In genomic region chr1:151369621-151370048, GRCh38 we compare ENCODE assay signal across 24 cellular contexts. TPM values are rescaled to one million over a fixed set of nuclear protein-coding genes. Genes with fewer than 3 reads are reported as not detected.
DNase-seq lines count a peak whose midpoint lies in the region; ATAC-seq, FAIRE-seq and TF ChIP-seq lines count a peak whose summit lies in the region.
"Had no signal": no experiment of that assay in that cellular context is flagged by ENCODE, and none has a peak within 500 bp of the region (broad histone marks: within the 10 kb centered on the region; RNA-seq: fewer than 3 reads in every experiment).

No MANE protein-coding gene starts in this region.

- CTCF ChIA-PET in HepG2 (lab: Yijun Ruan, JAX; ENCODE audit: low intra/inter-chr PET ratio, low total read pairs): no interaction called here
- CTCF ChIA-PET in activated CD8-positive, alpha-beta T cell treated with anti-CD3 and anti-CD28 coated beads, Interleukin-2, amount 10 ng/mL, durations not matched to agents 7 days and 5 days (lab: Charles Lee): interaction anchor here (1.0 kb wide), 1 partner anchor 173 kb away, joined by 3 read pairs; no protein-coding TSS in a partner anchor

- H3K27ac ChIP-seq in right lobe of liver (peak overlapping the region in 2 of 3 donors; percentile 10 to 81), HepG2 (ENCODE audit: extremely low read length, insufficient read depth, low read length) (no peak overlapping the region), esophagus squamous epithelium (peak overlapping the region in 3 of 4 donors; percentile 14 to 75 (median 73)), gastrocnemius medialis (peak overlapping the region; percentile 79 to 85 (median 84)), adrenal gland (peak overlapping the region in 1 of 5 donors; percentile 85)
- H3K27ac ChIP-seq: GM23248, pancreas had no signal

- H3K9ac ChIP-seq in HepG2 (ENCODE audit: insufficient read depth, low read depth, low read length): no peak overlapping the region
- H3K9ac ChIP-seq: GM23248 had no signal

- POLR2A ChIA-PET in HepG2 (lab: Yijun Ruan, JAX): interaction anchor here (0.9 kb wide), 1 partner anchor 30 kb away, joined by 3 read pairs; the partner anchor contains the start of gene PSMB4
- POLR2A ChIA-PET in activated CD8-positive, alpha-beta T cell treated with anti-CD3 and anti-CD28 coated beads, Interleukin-2, amount 10 ng/mL, durations not matched to agents 7 days and 5 days (lab: Charles Lee): interaction anchor here (0.7 kb wide), 1 partner anchor 27 kb away, joined by 4 read pairs; no protein-coding TSS in a partner anchor

- peaks cover 5% of the 10 kb centered on the region for H3K79me2 ChIP-seq in HepG2 (ENCODE audit: insufficient read depth, low read length)

- DNase-seq in right lobe of liver: no peak
- no peak for DNase-seq in HepG2 (ENCODE audit: low spot score)
- no peak for DNase-seq in esophagus squamous epithelium (lab: John Stamatoyannopoulos, UW)
- no peak for DNase-seq in gastrocnemius medialis
- DNase-seq in activated CD8-positive, alpha-beta T cell treated with anti-CD3 and anti-CD28 coated beads, Interleukin-2, amount 10 ng/mL, durations not matched to agents 7 days and 5 days: no peak
- no peak for DNase-seq in adrenal gland
- DNase-seq in NCI-H146 treated with DMSO at 0.1 percent for 48 hours (lab: John Stamatoyannopoulos, UW; ENCODE audit: unreplicated experiment): no peak
- no peak for DNase-seq in A172 (ENCODE audit: low spot score)
- DNase-seq: ACHN; activated CD4-positive, alpha-beta T cell treated with anti-CD3 and anti-CD28 coated beads, Interleukin-2, amount 50 U/mL, for 48 hours; activated T-cell treated with anti-CD3 and anti-CD28 coated beads, Interleukin-2, amount 50 U/mL, for 48 hours; CD4-positive, alpha-beta memory T cell; dermis blood vessel endothelial cell; GM23248; IMR-90; mammary epithelial cell; naive thymus-derived CD4-positive, alpha-beta T cell; NCI-H1930; NCI-H510A treated with DMSO at 0.1 percent for 48 hours; stimulated activated CD4-positive, alpha-beta T cell treated with anti-CD3 and anti-CD28 coated beads, Interleukin-4, amount 100 ng/mL, for 24 hours; T-helper 1 cell had no signal

- H3K27ac Mint-ChIP-seq in activated CD8-positive, alpha-beta T cell treated with anti-CD3 and anti-CD28 coated beads, Interleukin-2, amount 10 ng/mL, durations not matched to agents 7 days and 5 days: no peak overlapping the region
- H3K27ac Mint-ChIP-seq: activated naive CD8-positive, alpha-beta T cell; CD4-positive, alpha-beta memory T cell; naive thymus-derived CD4-positive, alpha-beta T cell had no signal

- 69% methylated on average over 5 of the region's 15 CpGs for WGBS in right lobe of liver (ENCODE audit: insufficient coverage, low coverage, low lambda C conversion rate, missing lambda C conversion rate)
- 78% methylated on average over 4 of the region's 15 CpGs for WGBS in HepG2 (ENCODE audit: low lambda C conversion rate)
- 68 to 74% methylated on average over 3 to 5 of the region's 15 CpGs for WGBS in esophagus squamous epithelium, 2 donors
- WGBS in adrenal gland, 4 donors: 83 to 96% (median 86%) methylated on average over 3 to 15 of the region's 15 CpGs

- TF ChIP-seq POLR2A in right lobe of liver (IDR thresholded peaks at IDR 0.05): no peak
- TF ChIP-seq POLR2A in HepG2 (IDR thresholded peaks at IDR 0.05; ENCODE audit: insufficient read depth in 1 of 2, low read depth in 2 of 2, low read length in 2 of 2): no peak
- no peak for TF ChIP-seq POLR2A in esophagus squamous epithelium (IDR thresholded peaks at IDR 0.05)
- no peak for TF ChIP-seq POLR2A in gastrocnemius medialis (IDR thresholded peaks at IDR 0.05)
- TF ChIP-seq POLR2A in adrenal gland (IDR thresholded peaks at IDR 0.05): no peak

- FAIRE-seq in HepG2 (lab: Jason Lieb, UNC): no peak
- FAIRE-seq: pancreas had no signal

- no peak overlapping the region for H2AFZ ChIP-seq in HepG2 (ENCODE audit: low read length)
- H2AFZ ChIP-seq: GM23248 had no signal

- H4K20me1 ChIP-seq in HepG2 (ENCODE audit: insufficient read depth, low read length): no peaks in the 10 kb centered on the region

- H3K36me3 ChIP-seq in right lobe of liver (peaks cover 0 to 44% (median 17%) of the 10 kb centered on the region in 4 donors), HepG2 (replicated peaks in 1 of 2; ENCODE audit: control insufficient read depth in 1 of 2, insufficient read depth in 2 of 2, low read length in 2 of 2) (peaks cover 8 to 14% of the 10 kb centered on the region in 2 experiments; a peak in 4 of 5 replicates), esophagus squamous epithelium (peaks cover 0 to 47% (median 0%) of the 10 kb centered on the region in 3 donors), gastrocnemius medialis (peaks cover 0 to 26% of the 10 kb centered on the region in 2 donors), adrenal gland (replicated peaks in 1 of 2) (no peaks in the 10 kb centered on the region)

- H3K27me3 ChIP-seq in right lobe of liver: no peaks in the 10 kb centered on the region
- no peaks in the 10 kb centered on the region; a peak in 1 of 5 replicates for H3K27me3 ChIP-seq in HepG2 (ENCODE audit: control insufficient read depth in 1 of 2, insufficient read depth in 2 of 2, low read length in 2 of 2)
- H3K27me3 ChIP-seq in esophagus squamous epithelium: no peaks in the 10 kb centered on the region
- no peaks in the 10 kb centered on the region for H3K27me3 ChIP-seq in gastrocnemius medialis
- no peaks in the 10 kb centered on the region for H3K27me3 ChIP-seq in adrenal gland
- H3K27me3 ChIP-seq: pancreas had no signal

- H3K36me3 Mint-ChIP-seq in activated CD8-positive, alpha-beta T cell treated with anti-CD3 and anti-CD28 coated beads, Interleukin-2, amount 10 ng/mL, durations not matched to agents 7 days and 5 days (ENCODE audit: low read depth): no peaks in the 10 kb centered on the region
- H3K36me3 Mint-ChIP-seq: activated naive CD8-positive, alpha-beta T cell; brain; CD4-positive, alpha-beta memory T cell; naive thymus-derived CD4-positive, alpha-beta T cell had no signal

- TF ChIP-seq RAD21 in HepG2 (CRISPR knock-in tag; IDR thresholded peaks at IDR 0.05): no peak

- H3K4me1 ChIP-seq in right lobe of liver (peaks cover 0 to 55% (median 21%) of the 10 kb centered on the region in 4 donors), HepG2 (ENCODE audit: insufficient read depth, low read length) (peaks cover 41% of the 10 kb centered on the region), esophagus squamous epithelium (peaks cover 31 to 60% (median 33%) of the 10 kb centered on the region in 3 donors), gastrocnemius medialis (peaks cover 40 to 54% of the 10 kb centered on the region in 2 donors), adrenal gland (replicated peaks in 1 of 2) (peaks cover 23 to 32% of the 10 kb centered on the region in 2 donors)

- BruUV-seq in HepG2 (replicated peaks; lab: Mats Ljungman, UMichigan): no TSS peak

- no peak overlapping the region for H3K4me3 ChIP-seq in right lobe of liver
- H3K4me3 ChIP-seq in HepG2 (replicated peaks in 1 of 3; ENCODE audit: insufficient read depth in 1 of 3, low read depth in 2 of 3, low read length in 3 of 3): no peak overlapping the region
- H3K4me3 ChIP-seq in esophagus squamous epithelium: no peak overlapping the region
- no peak overlapping the region for H3K4me3 ChIP-seq in gastrocnemius medialis
- H3K4me3 ChIP-seq in adrenal gland: no peak overlapping the region
- H3K4me3 ChIP-seq: GM23248, pancreas had no signal

- TF ChIP-seq EP300 in HepG2 (IDR thresholded peaks at IDR 0.05; ENCODE audit: low read depth in 2 of 2, low read length in 2 of 2) (no peak), HepG2 (CRISPR knock-in tag; IDR thresholded peaks at IDR 0.05; ENCODE audit: borderline replicate concordance) (no peak)

- TF ChIP-seq CTCF in right lobe of liver (IDR thresholded peaks at IDR 0.05) (no peak), HepG2 (CRISPR knock-in tag; IDR thresholded peaks at IDR 0.05) (no peak), esophagus squamous epithelium (IDR thresholded peaks at IDR 0.05) (no peak), gastrocnemius medialis (IDR thresholded peaks at IDR 0.05 in 4 of 5, conservative IDR thresholded peaks at IDR 0.05 in 1 of 5) (no peak), adrenal gland (IDR thresholded peaks at IDR 0.05) (no peak)

- no peak overlapping the region for H3K4me2 ChIP-seq in HepG2 (ENCODE audit: low read depth, low read length)

- H3K9me3 Mint-ChIP-seq in activated CD8-positive, alpha-beta T cell treated with anti-CD3 and anti-CD28 coated beads, Interleukin-2, amount 10 ng/mL, durations not matched to agents 7 days and 5 days (ENCODE audit: insufficient read depth): no peaks in the 10 kb centered on the region
- H3K9me3 Mint-ChIP-seq: CD4-positive, alpha-beta memory T cell; naive thymus-derived CD4-positive, alpha-beta T cell had no signal

- H3K4me1 Mint-ChIP-seq in activated CD8-positive, alpha-beta T cell treated with anti-CD3 and anti-CD28 coated beads, Interleukin-2, amount 10 ng/mL, durations not matched to agents 7 days and 5 days (ENCODE audit: low read depth): peaks cover 4% of the 10 kb centered on the region
- H3K4me1 Mint-ChIP-seq: CD4-positive, alpha-beta memory T cell had no signal

- in situ Hi-C loops in HepG2 (cut with HindIII; ENCODE audit: extremely low pct_ligation_motif_present, low pct_unique_long_range_greater_than_20kb): no loop called here
- in situ Hi-C loops in gastrocnemius medialis (cut with MboI; ENCODE audit: low sequenced_read_pairs in 4 of 4): no loop called here

- H3K27me3 Mint-ChIP-seq in activated CD8-positive, alpha-beta T cell treated with anti-CD3 and anti-CD28 coated beads, Interleukin-2, amount 10 ng/mL, durations not matched to agents 7 days and 5 days (ENCODE audit: low read depth): no peaks in the 10 kb centered on the region
- H3K27me3 Mint-ChIP-seq: activated naive CD8-positive, alpha-beta T cell; brain; naive thymus-derived CD4-positive, alpha-beta T cell had no signal

- H3K9me3 ChIP-seq in right lobe of liver (no peaks in the 10 kb centered on the region), HepG2 (ENCODE audit: low read length) (no peaks in the 10 kb centered on the region), esophagus squamous epithelium (no peaks in the 10 kb centered on the region), gastrocnemius medialis (no peaks in the 10 kb centered on the region), adrenal gland (replicated peaks in 1 of 3) (no peaks in the 10 kb centered on the region)
- H3K9me3 ChIP-seq: pancreas had no signal

- no peak overlapping the region for H3K4me3 Mint-ChIP-seq in activated CD8-positive, alpha-beta T cell treated with anti-CD3 and anti-CD28 coated beads, Interleukin-2, amount 10 ng/mL, durations not matched to agents 7 days and 5 days
- H3K4me3 Mint-ChIP-seq: activated naive CD8-positive, alpha-beta T cell; CD4-positive, alpha-beta memory T cell; naive thymus-derived CD4-positive, alpha-beta T cell had no signal

- ATAC-seq in right lobe of liver (no peak), HepG2 (no peak), gastrocnemius medialis (no peak)
- no peak for ATAC-seq in activated CD8-positive, alpha-beta T cell treated with anti-CD3 and anti-CD28 coated beads, Interleukin-2, amount 10 ng/mL, durations not matched to agents 7 days and 5 days
- ATAC-seq: pancreas had no signal

- intact Hi-C loops in right lobe of liver (cut with DNase I) (no loop called here), HepG2 (cut with micrococcal nuclease; ENCODE audit: unreplicated experiment) (no loop called here), esophagus squamous epithelium (cut with DNase I) (no loop called here), gastrocnemius medialis (cut with DNase I; ENCODE audit: low total_unique reads) (loop anchor here (2.0 kb wide), 1 partner anchor 29 kb away; the partner anchor contains the start of gene PSMB4), adrenal gland (cut with DNase I) (no loop called here)

RNA-seq across cellular contexts. Expression of gene SELENBP1, which starts 2.9 kb away (rescaled TPM):
- 100 to 1,000 TPM in 4 of 6 experiments, 10 to 100 TPM in 2; 83.4 to 423 (median 208) TPM for total RNA-seq in right lobe of liver
- 29.0 and 30.2 TPM in 2 replicates for total RNA-seq in HepG2 (2016; rRNA removed; fragmentation: Illumina TruSeq; extraction: Trizol)
- total RNA-seq in HepG2 (2016; cell fraction: cytosol; rRNA removed; fragmentation: Illumina TruSeq; extraction: Trizol; ENCODE audit: low read depth): 6.3 and 6.7 TPM in 2 replicates
- total RNA-seq in HepG2 (2016; cell fraction: insoluble cytoplasmic fraction; rRNA removed; fragmentation: Illumina TruSeq; extraction: Trizol): 27.8 and 30.0 TPM in 2 replicates
- total RNA-seq in HepG2 (2016; cell fraction: membrane; rRNA removed; fragmentation: Illumina TruSeq; extraction: Trizol): 9.8 and 12.1 TPM in 2 replicates
- 18.8 and 23.3 TPM in 2 replicates for total RNA-seq in HepG2 (2016; cell fraction: nucleus; rRNA removed; fragmentation: Illumina TruSeq; extraction: Trizol)
- polyA plus RNA-seq in HepG2 (2011; rRNA removed): 27.8 and 29.3 TPM in 2 replicates
- polyA plus RNA-seq in HepG2 (2011; cell fraction: cytosol; rRNA removed): 21.3 and 26.7 TPM in 2 replicates
- 89.4 and 101 TPM in 2 replicates for polyA plus RNA-seq in HepG2 (2011; cell fraction: nucleus; rRNA removed)
- polyA plus RNA-seq in HepG2 (2012): 13.2 and 18.5 TPM in 2 replicates
- 6.6 and 7.1 TPM in 2 replicates for polyA plus RNA-seq in HepG2 (2016; cell fraction: cytosol; fragmentation: Illumina TruSeq; extraction: Trizol; ENCODE audit: low read depth)
- polyA plus RNA-seq in HepG2 (2016; cell fraction: insoluble cytoplasmic fraction; fragmentation: Illumina TruSeq; extraction: Trizol; ENCODE audit: low read depth): 32.9 and 33.5 TPM in 2 replicates
- 9.9 and 10.0 TPM in 2 replicates for polyA plus RNA-seq in HepG2 (2016; cell fraction: membrane; fragmentation: Illumina TruSeq; extraction: Trizol; ENCODE audit: low read depth)
- polyA plus RNA-seq in HepG2 (2016; cell fraction: nucleus; fragmentation: Illumina TruSeq; extraction: Trizol; ENCODE audit: insufficient read depth, low read depth): 46.6 and 51.9 TPM in 2 replicates
- polyA minus RNA-seq in HepG2 (2011; rRNA and poly(A)+ RNA removed; ENCODE audit: low replicate concordance): 34.1 and 67.3 TPM in 2 replicates
- 11.9 and 16.5 TPM in 2 replicates for polyA minus RNA-seq in HepG2 (2011; cell fraction: cytosol; rRNA and poly(A)+ RNA removed)
- 13.3 and 13.8 TPM in 2 replicates for polyA minus RNA-seq in HepG2 (2011; cell fraction: nucleus; rRNA and poly(A)+ RNA removed)
- total RNA-seq in esophagus squamous epithelium: 10 to 100 TPM in 3 of 4 donors, 1 to 10 TPM in 1; 6.3 to 38.3 (median 28.3) TPM
- total RNA-seq in gastrocnemius medialis: 10 to 100 TPM; 30.9 to 70.2 (median 42.3) TPM
- total RNA-seq in activated CD8-positive, alpha-beta T cell treated with anti-CD3 and anti-CD28 coated beads, Interleukin-2, amount 10 ng/mL, durations not matched to agents 7 days and 5 days: not detected
- 10 to 100 TPM; 18.8 to 41.6 (median 35.0) TPM for total RNA-seq in adrenal gland
- polyA plus RNA-seq in adrenal gland: 10 to 100 TPM; 11.0 to 61.8 (median 32.3) TPM
- 0.22 and 0.41 TPM in 2 replicates for total RNA-seq in A172 (2014; rRNA removed; shearing (Covaris generic))
- total RNA-seq: CD4-positive, alpha-beta memory T cell; naive thymus-derived CD4-positive, alpha-beta T cell had no signal
- polyA plus RNA-seq: CD4-positive, alpha-beta memory T cell; mammary epithelial cell; naive thymus-derived CD4-positive, alpha-beta T cell had no signal

RNA-seq across cellular contexts. Expression of gene RFX5, which starts 22.6 kb away (rescaled TPM):
- 10 to 100 TPM in 5 of 6 experiments, 1 to 10 TPM in 1; 9.8 to 23.0 (median 16.8) TPM for total RNA-seq in right lobe of liver
- total RNA-seq in HepG2 (2016; rRNA removed; fragmentation: Illumina TruSeq; extraction: Trizol): 32.0 and 36.2 TPM in 2 replicates
- 4.1 and 4.4 TPM in 2 replicates for total RNA-seq in HepG2 (2016; cell fraction: cytosol; rRNA removed; fragmentation: Illumina TruSeq; extraction: Trizol; ENCODE audit: low read depth)
- 37.2 and 39.7 TPM in 2 replicates for total RNA-seq in HepG2 (2016; cell fraction: insoluble cytoplasmic fraction; rRNA removed; fragmentation: Illumina TruSeq; extraction: Trizol)
- 15.6 and 17.0 TPM in 2 replicates for total RNA-seq in HepG2 (2016; cell fraction: membrane; rRNA removed; fragmentation: Illumina TruSeq; extraction: Trizol)
- total RNA-seq in HepG2 (2016; cell fraction: nucleus; rRNA removed; fragmentation: Illumina TruSeq; extraction: Trizol): 44.6 and 44.7 TPM in 2 replicates
- 17.9 and 20.3 TPM in 2 replicates for polyA plus RNA-seq in HepG2 (2011; rRNA removed)
- 7.9 and 8.2 TPM in 2 replicates for polyA plus RNA-seq in HepG2 (2011; cell fraction: cytosol; rRNA removed)
- 43.2 and 45.6 TPM in 2 replicates for polyA plus RNA-seq in HepG2 (2011; cell fraction: nucleus; rRNA removed)
- polyA plus RNA-seq in HepG2 (2012): 11.7 and 16.5 TPM in 2 replicates
- 2.7 and 2.8 TPM in 2 replicates for polyA plus RNA-seq in HepG2 (2016; cell fraction: cytosol; fragmentation: Illumina TruSeq; extraction: Trizol; ENCODE audit: low read depth)
- polyA plus RNA-seq in HepG2 (2016; cell fraction: insoluble cytoplasmic fraction; fragmentation: Illumina TruSeq; extraction: Trizol; ENCODE audit: low read depth): 27.2 and 30.5 TPM in 2 replicates
- polyA plus RNA-seq in HepG2 (2016; cell fraction: membrane; fragmentation: Illumina TruSeq; extraction: Trizol; ENCODE audit: low read depth): 8.9 and 10.1 TPM in 2 replicates
- 62.2 and 65.3 TPM in 2 replicates for polyA plus RNA-seq in HepG2 (2016; cell fraction: nucleus; fragmentation: Illumina TruSeq; extraction: Trizol; ENCODE audit: insufficient read depth, low read depth)
- polyA minus RNA-seq in HepG2 (2011; rRNA and poly(A)+ RNA removed; ENCODE audit: low replicate concordance): 33.0 and 287 TPM in 2 replicates
- polyA minus RNA-seq in HepG2 (2011; cell fraction: cytosol; rRNA and poly(A)+ RNA removed): 7.7 and 9.6 TPM in 2 replicates
- 15.8 and 22.1 TPM in 2 replicates for polyA minus RNA-seq in HepG2 (2011; cell fraction: nucleus; rRNA and poly(A)+ RNA removed)
- total RNA-seq in esophagus squamous epithelium: 10 to 100 TPM; 13.2 to 59.6 (median 24.5) TPM
- total RNA-seq in gastrocnemius medialis: 10 to 100 TPM; 11.4 to 24.0 (median 20.6) TPM
- 10 to 100 TPM; 59.3 to 63.9 TPM for total RNA-seq in activated CD8-positive, alpha-beta T cell treated with anti-CD3 and anti-CD28 coated beads, Interleukin-2, amount 10 ng/mL, durations not matched to agents 7 days and 5 days
- total RNA-seq in adrenal gland: 10 to 100 TPM; 37.2 to 82.5 (median 61.6) TPM
- polyA plus RNA-seq in adrenal gland: 10 to 100 TPM; 22.6 to 38.0 (median 37.9) TPM
- total RNA-seq in A172 (2014; rRNA removed; shearing (Covaris generic)): 73.0 and 104 TPM in 2 replicates

RNA-seq across cellular contexts. Expression of gene PSMB4, which starts 29.7 kb away (rescaled TPM):
- total RNA-seq in right lobe of liver: 100 to 1,000 TPM; 125 to 174 (median 151) TPM
- total RNA-seq in HepG2 (2016; rRNA removed; fragmentation: Illumina TruSeq; extraction: Trizol): 336 and 414 TPM in 2 replicates
- total RNA-seq in HepG2 (2016; cell fraction: cytosol; rRNA removed; fragmentation: Illumina TruSeq; extraction: Trizol; ENCODE audit: low read depth): 180 and 186 TPM in 2 replicates
- total RNA-seq in HepG2 (2016; cell fraction: insoluble cytoplasmic fraction; rRNA removed; fragmentation: Illumina TruSeq; extraction: Trizol): 337 and 459 TPM in 2 replicates
- 216 and 229 TPM in 2 replicates for total RNA-seq in HepG2 (2016; cell fraction: membrane; rRNA removed; fragmentation: Illumina TruSeq; extraction: Trizol)
- total RNA-seq in HepG2 (2016; cell fraction: nucleus; rRNA removed; fragmentation: Illumina TruSeq; extraction: Trizol): 150 and 151 TPM in 2 replicates
- 364 and 383 TPM in 2 replicates for polyA plus RNA-seq in HepG2 (2011; rRNA removed)
- polyA plus RNA-seq in HepG2 (2011; cell fraction: cytosol; rRNA removed): 449 and 490 TPM in 2 replicates
- polyA plus RNA-seq in HepG2 (2011; cell fraction: nucleus; rRNA removed): 275 and 307 TPM in 2 replicates
- polyA plus RNA-seq in HepG2 (2012): 200 and 247 TPM in 2 replicates
- 167 and 178 TPM in 2 replicates for polyA plus RNA-seq in HepG2 (2016; cell fraction: cytosol; fragmentation: Illumina TruSeq; extraction: Trizol; ENCODE audit: low read depth)
- polyA plus RNA-seq in HepG2 (2016; cell fraction: insoluble cytoplasmic fraction; fragmentation: Illumina TruSeq; extraction: Trizol; ENCODE audit: low read depth): 392 and 404 TPM in 2 replicates
- 186 and 200 TPM in 2 replicates for polyA plus RNA-seq in HepG2 (2016; cell fraction: membrane; fragmentation: Illumina TruSeq; extraction: Trizol; ENCODE audit: low read depth)
- polyA plus RNA-seq in HepG2 (2016; cell fraction: nucleus; fragmentation: Illumina TruSeq; extraction: Trizol; ENCODE audit: insufficient read depth, low read depth): 265 and 270 TPM in 2 replicates
- polyA minus RNA-seq in HepG2 (2011; rRNA and poly(A)+ RNA removed; ENCODE audit: low replicate concordance): 277 and 543 TPM in 2 replicates
- 101 and 117 TPM in 2 replicates for polyA minus RNA-seq in HepG2 (2011; cell fraction: cytosol; rRNA and poly(A)+ RNA removed)
- polyA minus RNA-seq in HepG2 (2011; cell fraction: nucleus; rRNA and poly(A)+ RNA removed): 64.9 and 71.7 TPM in 2 replicates
- total RNA-seq in esophagus squamous epithelium: 100 to 1,000 TPM; 114 to 203 (median 186) TPM
- 100 to 1,000 TPM; 259 to 324 (median 291) TPM for total RNA-seq in gastrocnemius medialis
- total RNA-seq in activated CD8-positive, alpha-beta T cell treated with anti-CD3 and anti-CD28 coated beads, Interleukin-2, amount 10 ng/mL, durations not matched to agents 7 days and 5 days: 100 to 1,000 TPM; 292 to 303 TPM
- total RNA-seq in adrenal gland: 100 to 1,000 TPM; 204 to 442 (median 293) TPM
- polyA plus RNA-seq in adrenal gland: 100 to 1,000 TPM; 364 to 544 (median 406) TPM
- 1,122 and 1,186 TPM in 2 replicates for total RNA-seq in A172 (2014; rRNA removed; shearing (Covaris generic))

RNA-seq across cellular contexts. Expression of gene PI4KB, which starts 42.4 kb away (rescaled TPM):
- total RNA-seq in right lobe of liver (10 to 100 TPM; 20.0 to 24.7 (median 22.7) TPM), HepG2 (2016; rRNA removed; fragmentation: Illumina TruSeq; extraction: Trizol) (18.6 and 19.5 TPM in 2 replicates), esophagus squamous epithelium (10 to 100 TPM; 34.0 to 63.4 (median 56.0) TPM), gastrocnemius medialis (10 to 100 TPM; 65.5 to 98.1 (median 77.3) TPM), adrenal gland (10 to 100 TPM; 57.7 to 83.5 (median 67.0) TPM)
- 7.7 and 8.5 TPM in 2 replicates for total RNA-seq in HepG2 (2016; cell fraction: cytosol; rRNA removed; fragmentation: Illumina TruSeq; extraction: Trizol; ENCODE audit: low read depth)
- 18.7 and 20.1 TPM in 2 replicates for total RNA-seq in HepG2 (2016; cell fraction: insoluble cytoplasmic fraction; rRNA removed; fragmentation: Illumina TruSeq; extraction: Trizol)
- 16.6 and 17.9 TPM in 2 replicates for total RNA-seq in HepG2 (2016; cell fraction: membrane; rRNA removed; fragmentation: Illumina TruSeq; extraction: Trizol)
- 17.8 and 19.5 TPM in 2 replicates for total RNA-seq in HepG2 (2016; cell fraction: nucleus; rRNA removed; fragmentation: Illumina TruSeq; extraction: Trizol)
- polyA plus RNA-seq in HepG2 (2011; rRNA removed) (29.3 and 32.6 TPM in 2 replicates), adrenal gland (10 to 100 TPM; 30.8 to 56.6 (median 37.6) TPM)
- 25.3 and 25.8 TPM in 2 replicates for polyA plus RNA-seq in HepG2 (2011; cell fraction: cytosol; rRNA removed)
- polyA plus RNA-seq in HepG2 (2011; cell fraction: nucleus; rRNA removed): 36.5 and 43.7 TPM in 2 replicates
- 12.6 and 16.2 TPM in 2 replicates for polyA plus RNA-seq in HepG2 (2012)
- polyA plus RNA-seq in HepG2 (2016; cell fraction: cytosol; fragmentation: Illumina TruSeq; extraction: Trizol; ENCODE audit: low read depth): 3.9 and 4.4 TPM in 2 replicates
- 19.7 and 20.5 TPM in 2 replicates for polyA plus RNA-seq in HepG2 (2016; cell fraction: insoluble cytoplasmic fraction; fragmentation: Illumina TruSeq; extraction: Trizol; ENCODE audit: low read depth)
- 11.0 and 12.5 TPM in 2 replicates for polyA plus RNA-seq in HepG2 (2016; cell fraction: membrane; fragmentation: Illumina TruSeq; extraction: Trizol; ENCODE audit: low read depth)
- polyA plus RNA-seq in HepG2 (2016; cell fraction: nucleus; fragmentation: Illumina TruSeq; extraction: Trizol; ENCODE audit: insufficient read depth, low read depth): 31.3 and 33.3 TPM in 2 replicates
- polyA minus RNA-seq in HepG2 (2011; rRNA and poly(A)+ RNA removed; ENCODE audit: low replicate concordance): 58.3 and 156 TPM in 2 replicates
- 14.8 and 17.7 TPM in 2 replicates for polyA minus RNA-seq in HepG2 (2011; cell fraction: cytosol; rRNA and poly(A)+ RNA removed)
- 29.6 and 32.7 TPM in 2 replicates for polyA minus RNA-seq in HepG2 (2011; cell fraction: nucleus; rRNA and poly(A)+ RNA removed)
- total RNA-seq in activated CD8-positive, alpha-beta T cell treated with anti-CD3 and anti-CD28 coated beads, Interleukin-2, amount 10 ng/mL, durations not matched to agents 7 days and 5 days: 10 to 100 TPM; 56.0 to 70.2 TPM
- total RNA-seq in A172 (2014; rRNA removed; shearing (Covaris generic)): 86.6 and 99.4 TPM in 2 replicates
